In the genomic region with DNA sequence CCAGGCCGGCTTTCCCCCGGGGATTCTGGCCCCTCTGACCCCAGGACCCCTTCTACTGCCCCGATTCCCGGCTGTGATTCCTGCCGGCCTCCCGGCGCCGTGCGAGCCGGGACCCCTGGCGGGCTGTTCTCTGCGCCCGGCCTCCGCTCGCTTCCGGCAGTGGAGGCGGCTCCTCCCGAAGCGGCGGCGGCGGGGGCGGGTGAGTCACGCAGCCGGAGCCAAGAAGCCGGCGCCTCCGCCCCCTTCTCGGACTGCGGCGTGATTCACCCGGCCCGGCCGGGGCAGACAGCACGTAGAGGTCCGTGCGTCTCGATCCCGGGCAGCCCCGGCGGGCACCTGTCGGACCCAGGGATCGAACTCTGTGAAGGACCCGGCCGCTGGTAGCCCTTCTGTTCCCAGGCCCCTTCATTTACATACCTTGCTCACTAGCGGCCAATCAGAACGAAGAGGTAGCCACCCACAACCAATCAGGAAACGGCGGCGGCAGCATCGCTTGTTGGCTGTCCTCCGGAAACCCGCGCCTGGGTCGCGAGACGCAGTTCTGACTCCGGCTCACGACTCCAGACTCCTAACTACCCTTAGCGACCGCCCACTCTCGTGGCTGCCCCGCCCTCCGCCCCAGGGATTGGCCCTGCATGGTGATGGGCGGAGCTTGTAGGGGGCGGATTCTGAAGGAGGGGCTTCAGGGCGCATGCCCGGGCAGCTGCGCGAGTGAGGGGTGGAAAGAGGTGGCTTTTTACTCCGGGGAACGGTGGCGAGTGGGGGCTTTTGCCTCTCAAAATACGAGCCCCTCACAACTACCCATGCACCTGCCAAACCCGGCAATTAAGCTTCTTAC, we compare ENCODE assay signal across 1 cellular context.
TF ChIP-seq lines count a peak whose summit lies in the region.

A gene with protein sequence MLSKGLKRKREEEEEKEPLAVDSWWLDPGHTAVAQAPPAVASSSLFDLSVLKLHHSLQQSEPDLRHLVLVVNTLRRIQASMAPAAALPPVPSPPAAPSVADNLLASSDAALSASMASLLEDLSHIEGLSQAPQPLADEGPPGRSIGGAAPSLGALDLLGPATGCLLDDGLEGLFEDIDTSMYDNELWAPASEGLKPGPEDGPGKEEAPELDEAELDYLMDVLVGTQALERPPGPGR (minus strand): TSS at position 543 of the 838 bp plus-strand sequence. CDS start 2,446 bp downstream, outside the sequence.

TF ChIP-seq in GM12878, 131 proteins besides CTCF, POLR2A, EP300 and RAD21 (continued from another document and continues in another):
- TF ChIP-seq, protein P1, sequence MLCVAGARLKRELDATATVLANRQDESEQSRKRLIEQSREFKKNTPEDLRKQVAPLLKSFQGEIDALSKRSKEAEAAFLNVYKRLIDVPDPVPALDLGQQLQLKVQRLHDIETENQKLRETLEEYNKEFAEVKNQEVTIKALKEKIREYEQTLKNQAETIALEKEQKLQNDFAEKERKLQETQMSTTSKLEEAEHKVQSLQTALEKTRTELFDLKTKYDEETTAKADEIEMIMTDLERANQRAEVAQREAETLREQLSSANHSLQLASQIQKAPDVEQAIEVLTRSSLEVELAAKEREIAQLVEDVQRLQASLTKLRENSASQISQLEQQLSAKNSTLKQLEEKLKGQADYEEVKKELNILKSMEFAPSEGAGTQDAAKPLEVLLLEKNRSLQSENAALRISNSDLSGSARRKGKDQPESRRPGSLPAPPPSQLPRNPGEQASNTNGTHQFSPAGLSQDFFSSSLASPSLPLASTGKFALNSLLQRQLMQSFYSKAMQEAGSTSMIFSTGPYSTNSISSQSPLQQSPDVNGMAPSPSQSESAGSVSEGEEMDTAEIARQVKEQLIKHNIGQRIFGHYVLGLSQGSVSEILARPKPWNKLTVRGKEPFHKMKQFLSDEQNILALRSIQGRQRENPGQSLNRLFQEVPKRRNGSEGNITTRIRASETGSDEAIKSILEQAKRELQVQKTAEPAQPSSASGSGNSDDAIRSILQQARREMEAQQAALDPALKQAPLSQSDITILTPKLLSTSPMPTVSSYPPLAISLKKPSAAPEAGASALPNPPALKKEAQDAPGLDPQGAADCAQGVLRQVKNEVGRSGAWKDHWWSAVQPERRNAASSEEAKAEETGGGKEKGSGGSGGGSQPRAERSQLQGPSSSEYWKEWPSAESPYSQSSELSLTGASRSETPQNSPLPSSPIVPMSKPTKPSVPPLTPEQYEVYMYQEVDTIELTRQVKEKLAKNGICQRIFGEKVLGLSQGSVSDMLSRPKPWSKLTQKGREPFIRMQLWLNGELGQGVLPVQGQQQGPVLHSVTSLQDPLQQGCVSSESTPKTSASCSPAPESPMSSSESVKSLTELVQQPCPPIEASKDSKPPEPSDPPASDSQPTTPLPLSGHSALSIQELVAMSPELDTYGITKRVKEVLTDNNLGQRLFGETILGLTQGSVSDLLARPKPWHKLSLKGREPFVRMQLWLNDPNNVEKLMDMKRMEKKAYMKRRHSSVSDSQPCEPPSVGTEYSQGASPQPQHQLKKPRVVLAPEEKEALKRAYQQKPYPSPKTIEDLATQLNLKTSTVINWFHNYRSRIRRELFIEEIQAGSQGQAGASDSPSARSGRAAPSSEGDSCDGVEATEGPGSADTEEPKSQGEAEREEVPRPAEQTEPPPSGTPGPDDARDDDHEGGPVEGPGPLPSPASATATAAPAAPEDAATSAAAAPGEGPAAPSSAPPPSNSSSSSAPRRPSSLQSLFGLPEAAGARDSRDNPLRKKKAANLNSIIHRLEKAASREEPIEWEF (IDR thresholded peaks at IDR 0.05; ENCODE audit: insufficient replicate concordance, low read depth, low read length) = no peak
- 0 out of 2 replicates have a peak, but pooled peaks have one; percentile 16 for TF ChIP-seq JUND (IDR thresholded peaks at IDR 0.05; ENCODE audit: low read depth, low read length)
- TF ChIP-seq SMAD5 (IDR thresholded peaks at IDR 0.05; ENCODE audit: low read depth) = peak; percentile 84; the same call in 1 of the 2 replicates
- peak; percentile 80 for TF ChIP-seq DPF2 (IDR thresholded peaks at IDR 0.05)
- TF ChIP-seq ESRRA (IDR thresholded peaks at IDR 0.05; ENCODE audit: low read length) = no peak
- peak; percentile 98 for TF ChIP-seq NR2F1 (conservative IDR thresholded peaks at IDR 0.05)
- TF ChIP-seq, protein P2, sequence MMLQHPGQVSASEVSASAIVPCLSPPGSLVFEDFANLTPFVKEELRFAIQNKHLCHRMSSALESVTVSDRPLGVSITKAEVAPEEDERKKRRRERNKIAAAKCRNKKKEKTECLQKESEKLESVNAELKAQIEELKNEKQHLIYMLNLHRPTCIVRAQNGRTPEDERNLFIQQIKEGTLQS (IDR thresholded peaks at IDR 0.05; ENCODE audit: borderline replicate concordance, extremely low read depth, low read depth, low read length) = no peak
- TF ChIP-seq, protein P3, sequence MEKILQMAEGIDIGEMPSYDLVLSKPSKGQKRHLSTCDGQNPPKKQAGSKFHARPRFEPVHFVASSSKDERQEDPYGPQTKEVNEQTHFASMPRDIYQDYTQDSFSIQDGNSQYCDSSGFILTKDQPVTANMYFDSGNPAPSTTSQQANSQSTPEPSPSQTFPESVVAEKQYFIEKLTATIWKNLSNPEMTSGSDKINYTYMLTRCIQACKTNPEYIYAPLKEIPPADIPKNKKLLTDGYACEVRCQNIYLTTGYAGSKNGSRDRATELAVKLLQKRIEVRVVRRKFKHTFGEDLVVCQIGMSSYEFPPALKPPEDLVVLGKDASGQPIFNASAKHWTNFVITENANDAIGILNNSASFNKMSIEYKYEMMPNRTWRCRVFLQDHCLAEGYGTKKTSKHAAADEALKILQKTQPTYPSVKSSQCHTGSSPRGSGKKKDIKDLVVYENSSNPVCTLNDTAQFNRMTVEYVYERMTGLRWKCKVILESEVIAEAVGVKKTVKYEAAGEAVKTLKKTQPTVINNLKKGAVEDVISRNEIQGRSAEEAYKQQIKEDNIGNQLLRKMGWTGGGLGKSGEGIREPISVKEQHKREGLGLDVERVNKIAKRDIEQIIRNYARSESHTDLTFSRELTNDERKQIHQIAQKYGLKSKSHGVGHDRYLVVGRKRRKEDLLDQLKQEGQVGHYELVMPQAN (conservative IDR thresholded peaks at IDR 0.05) = peak; percentile 91
- TF ChIP-seq, protein P4, sequence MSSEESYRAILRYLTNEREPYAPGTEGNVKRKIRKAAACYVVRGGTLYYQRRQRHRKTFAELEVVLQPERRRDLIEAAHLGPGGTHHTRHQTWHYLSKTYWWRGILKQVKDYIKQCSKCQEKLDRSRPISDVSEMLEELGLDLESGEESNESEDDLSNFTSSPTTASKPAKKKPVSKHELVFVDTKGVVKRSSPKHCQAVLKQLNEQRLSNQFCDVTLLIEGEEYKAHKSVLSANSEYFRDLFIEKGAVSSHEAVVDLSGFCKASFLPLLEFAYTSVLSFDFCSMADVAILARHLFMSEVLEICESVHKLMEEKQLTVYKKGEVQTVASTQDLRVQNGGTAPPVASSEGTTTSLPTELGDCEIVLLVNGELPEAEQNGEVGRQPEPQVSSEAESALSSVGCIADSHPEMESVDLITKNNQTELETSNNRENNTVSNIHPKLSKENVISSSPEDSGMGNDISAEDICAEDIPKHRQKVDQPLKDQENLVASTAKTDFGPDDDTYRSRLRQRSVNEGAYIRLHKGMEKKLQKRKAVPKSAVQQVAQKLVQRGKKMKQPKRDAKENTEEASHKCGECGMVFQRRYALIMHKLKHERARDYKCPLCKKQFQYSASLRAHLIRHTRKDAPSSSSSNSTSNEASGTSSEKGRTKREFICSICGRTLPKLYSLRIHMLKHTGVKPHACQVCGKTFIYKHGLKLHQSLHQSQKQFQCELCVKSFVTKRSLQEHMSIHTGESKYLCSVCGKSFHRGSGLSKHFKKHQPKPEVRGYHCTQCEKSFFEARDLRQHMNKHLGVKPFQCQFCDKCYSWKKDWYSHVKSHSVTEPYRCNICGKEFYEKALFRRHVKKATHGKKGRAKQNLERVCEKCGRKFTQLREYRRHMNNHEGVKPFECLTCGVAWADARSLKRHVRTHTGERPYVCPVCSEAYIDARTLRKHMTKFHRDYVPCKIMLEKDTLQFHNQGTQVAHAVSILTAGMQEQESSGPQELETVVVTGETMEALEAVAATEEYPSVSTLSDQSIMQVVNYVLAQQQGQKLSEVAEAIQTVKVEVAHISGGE (CRISPR knock-in tag; IDR thresholded peaks at IDR 0.05) = no peak
- TF ChIP-seq ZNF384 (IDR thresholded peaks at IDR 0.05; ENCODE audit: borderline replicate concordance, low read depth, low read length) = no peak
- TF ChIP-seq, protein P5, sequence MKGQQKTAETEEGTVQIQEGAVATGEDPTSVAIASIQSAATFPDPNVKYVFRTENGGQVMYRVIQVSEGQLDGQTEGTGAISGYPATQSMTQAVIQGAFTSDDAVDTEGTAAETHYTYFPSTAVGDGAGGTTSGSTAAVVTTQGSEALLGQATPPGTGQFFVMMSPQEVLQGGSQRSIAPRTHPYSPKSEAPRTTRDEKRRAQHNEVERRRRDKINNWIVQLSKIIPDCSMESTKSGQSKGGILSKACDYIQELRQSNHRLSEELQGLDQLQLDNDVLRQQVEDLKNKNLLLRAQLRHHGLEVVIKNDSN (IDR thresholded peaks at IDR 0.05; ENCODE audit: borderline replicate concordance, extremely low read length, insufficient read depth, low read depth, low read length) = no peak
- TF ChIP-seq SIX5 (IDR thresholded peaks at IDR 0.05; ENCODE audit: low read depth, low read length, severe bottlenecking) = no peak
- TF ChIP-seq MEF2B (IDR thresholded peaks at IDR 0.05; ENCODE audit: partially characterized antibody, poor library complexity, severe bottlenecking) = peak; percentile 88
- no peak; the same call in 1 of the 2 replicates for TF ChIP-seq FOXM1 (IDR thresholded peaks at IDR 0.05; ENCODE audit: low read depth, low read length)
- no peak for TF ChIP-seq WRNIP1 (IDR thresholded peaks at IDR 0.05; ENCODE audit: borderline replicate concordance, low read depth, low read length)
- TF ChIP-seq, protein P6, sequence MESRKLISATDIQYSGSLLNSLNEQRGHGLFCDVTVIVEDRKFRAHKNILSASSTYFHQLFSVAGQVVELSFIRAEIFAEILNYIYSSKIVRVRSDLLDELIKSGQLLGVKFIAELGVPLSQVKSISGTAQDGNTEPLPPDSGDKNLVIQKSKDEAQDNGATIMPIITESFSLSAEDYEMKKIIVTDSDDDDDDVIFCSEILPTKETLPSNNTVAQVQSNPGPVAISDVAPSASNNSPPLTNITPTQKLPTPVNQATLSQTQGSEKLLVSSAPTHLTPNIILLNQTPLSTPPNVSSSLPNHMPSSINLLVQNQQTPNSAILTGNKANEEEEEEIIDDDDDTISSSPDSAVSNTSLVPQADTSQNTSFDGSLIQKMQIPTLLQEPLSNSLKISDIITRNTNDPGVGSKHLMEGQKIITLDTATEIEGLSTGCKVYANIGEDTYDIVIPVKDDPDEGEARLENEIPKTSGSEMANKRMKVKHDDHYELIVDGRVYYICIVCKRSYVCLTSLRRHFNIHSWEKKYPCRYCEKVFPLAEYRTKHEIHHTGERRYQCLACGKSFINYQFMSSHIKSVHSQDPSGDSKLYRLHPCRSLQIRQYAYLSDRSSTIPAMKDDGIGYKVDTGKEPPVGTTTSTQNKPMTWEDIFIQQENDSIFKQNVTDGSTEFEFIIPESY (IDR thresholded peaks at IDR 0.05) = no peak
- TF ChIP-seq, protein P7, sequence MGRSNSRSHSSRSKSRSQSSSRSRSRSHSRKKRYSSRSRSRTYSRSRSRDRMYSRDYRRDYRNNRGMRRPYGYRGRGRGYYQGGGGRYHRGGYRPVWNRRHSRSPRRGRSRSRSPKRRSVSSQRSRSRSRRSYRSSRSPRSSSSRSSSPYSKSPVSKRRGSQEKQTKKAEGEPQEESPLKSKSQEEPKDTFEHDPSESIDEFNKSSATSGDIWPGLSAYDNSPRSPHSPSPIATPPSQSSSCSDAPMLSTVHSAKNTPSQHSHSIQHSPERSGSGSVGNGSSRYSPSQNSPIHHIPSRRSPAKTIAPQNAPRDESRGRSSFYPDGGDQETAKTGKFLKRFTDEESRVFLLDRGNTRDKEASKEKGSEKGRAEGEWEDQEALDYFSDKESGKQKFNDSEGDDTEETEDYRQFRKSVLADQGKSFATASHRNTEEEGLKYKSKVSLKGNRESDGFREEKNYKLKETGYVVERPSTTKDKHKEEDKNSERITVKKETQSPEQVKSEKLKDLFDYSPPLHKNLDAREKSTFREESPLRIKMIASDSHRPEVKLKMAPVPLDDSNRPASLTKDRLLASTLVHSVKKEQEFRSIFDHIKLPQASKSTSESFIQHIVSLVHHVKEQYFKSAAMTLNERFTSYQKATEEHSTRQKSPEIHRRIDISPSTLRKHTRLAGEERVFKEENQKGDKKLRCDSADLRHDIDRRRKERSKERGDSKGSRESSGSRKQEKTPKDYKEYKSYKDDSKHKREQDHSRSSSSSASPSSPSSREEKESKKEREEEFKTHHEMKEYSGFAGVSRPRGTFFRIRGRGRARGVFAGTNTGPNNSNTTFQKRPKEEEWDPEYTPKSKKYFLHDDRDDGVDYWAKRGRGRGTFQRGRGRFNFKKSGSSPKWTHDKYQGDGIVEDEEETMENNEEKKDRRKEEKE (IDR thresholded peaks at IDR 0.05) = no peak
- TF ChIP-seq, protein P8, sequence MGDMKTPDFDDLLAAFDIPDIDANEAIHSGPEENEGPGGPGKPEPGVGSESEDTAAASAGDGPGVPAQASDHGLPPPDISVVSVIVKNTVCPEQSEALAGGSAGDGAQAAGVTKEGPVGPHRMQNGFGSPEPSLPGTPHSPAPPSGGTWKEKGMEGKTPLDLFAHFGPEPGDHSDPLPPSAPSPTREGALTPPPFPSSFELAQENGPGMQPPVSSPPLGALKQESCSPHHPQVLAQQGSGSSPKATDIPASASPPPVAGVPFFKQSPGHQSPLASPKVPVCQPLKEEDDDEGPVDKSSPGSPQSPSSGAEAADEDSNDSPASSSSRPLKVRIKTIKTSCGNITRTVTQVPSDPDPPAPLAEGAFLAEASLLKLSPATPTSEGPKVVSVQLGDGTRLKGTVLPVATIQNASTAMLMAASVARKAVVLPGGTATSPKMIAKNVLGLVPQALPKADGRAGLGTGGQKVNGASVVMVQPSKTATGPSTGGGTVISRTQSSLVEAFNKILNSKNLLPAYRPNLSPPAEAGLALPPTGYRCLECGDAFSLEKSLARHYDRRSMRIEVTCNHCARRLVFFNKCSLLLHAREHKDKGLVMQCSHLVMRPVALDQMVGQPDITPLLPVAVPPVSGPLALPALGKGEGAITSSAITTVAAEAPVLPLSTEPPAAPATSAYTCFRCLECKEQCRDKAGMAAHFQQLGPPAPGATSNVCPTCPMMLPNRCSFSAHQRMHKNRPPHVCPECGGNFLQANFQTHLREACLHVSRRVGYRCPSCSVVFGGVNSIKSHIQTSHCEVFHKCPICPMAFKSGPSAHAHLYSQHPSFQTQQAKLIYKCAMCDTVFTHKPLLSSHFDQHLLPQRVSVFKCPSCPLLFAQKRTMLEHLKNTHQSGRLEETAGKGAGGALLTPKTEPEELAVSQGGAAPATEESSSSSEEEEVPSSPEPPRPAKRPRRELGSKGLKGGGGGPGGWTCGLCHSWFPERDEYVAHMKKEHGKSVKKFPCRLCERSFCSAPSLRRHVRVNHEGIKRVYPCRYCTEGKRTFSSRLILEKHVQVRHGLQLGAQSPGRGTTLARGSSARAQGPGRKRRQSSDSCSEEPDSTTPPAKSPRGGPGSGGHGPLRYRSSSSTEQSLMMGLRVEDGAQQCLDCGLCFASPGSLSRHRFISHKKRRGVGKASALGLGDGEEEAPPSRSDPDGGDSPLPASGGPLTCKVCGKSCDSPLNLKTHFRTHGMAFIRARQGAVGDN (IDR thresholded peaks at IDR 0.05) = peak; percentile 15; the same call in 1 of the 2 replicates
- no peak for TF ChIP-seq SUPT20H (IDR thresholded peaks at IDR 0.05; ENCODE audit: borderline replicate concordance, control insufficient read depth, low read depth, low read length)
- TF ChIP-seq CHD4 (IDR thresholded peaks at IDR 0.05) = no peak
- no peak for TF ChIP-seq KDM1A (IDR thresholded peaks at IDR 0.05; ENCODE audit: borderline replicate concordance)
- no peak for TF ChIP-seq GABPA (IDR thresholded peaks at IDR 0.05; ENCODE audit: low read depth)
